In genomic region chr14:91731018-91731417, GRCh38 we compare ENCODE assay signal across 27 cellular contexts. TPM values are rescaled to one million over a fixed set of nuclear protein-coding genes. Genes with fewer than 3 reads are reported as not detected.
"Had no signal": no experiment of that assay in that cellular context is flagged by ENCODE, and none has a peak within 500 bp of the region (broad histone marks: within the 10 kb centered on the region; RNA-seq: fewer than 3 reads in every experiment).

No MANE protein-coding gene starts in this region.

- ATAC-seq: heart right ventricle; natural killer cell; right cardiac atrium; sciatic nerve; stimulated activated effector memory CD8-positive, alpha-beta T cell treated with anti-CD3 and anti-CD28 coated beads, Interleukin-12 subunit alpha, Interleukin-12 subunit beta, amount 100 ng/mL, for 72 hours had no signal

- H3K9me3 ChIP-seq: heart right ventricle, left ventricle myocardium inferior, neutrophil, prostate gland, spleen, uterus had no signal

- DNase-seq: heart right ventricle; islet precursor cell; left ventricle myocardium inferior; mesendoderm; naive B cell; natural killer cell; nephron progenitor cell; occipital lobe; posterior cingulate gyrus; retina; right cardiac atrium; small intestine; spleen; stimulated activated CD4-positive, alpha-beta T cell treated with anti-CD3 and anti-CD28 coated beads, Interleukin-4, amount 100 ng/mL, for 24 hours; stimulated activated naive CD4-positive, alpha-beta T cell; uterus had no signal

- H3K36me3 Mint-ChIP-seq: mesothelial cell of epicardium; naive B cell; natural killer cell; neural progenitor cell; stimulated activated effector memory CD8-positive, alpha-beta T cell treated with anti-CD3 and anti-CD28 coated beads, Interleukin-12 subunit alpha, Interleukin-12 subunit beta, amount 100 ng/mL, for 72 hours had no signal

- H3K4me3 ChIP-seq: heart right ventricle, hepatocyte, left ventricle myocardium inferior, lung, neural progenitor cell, prostate gland, spleen, tibial nerve, uterus had no signal

- H3K9me3 Mint-ChIP-seq: naive B cell; natural killer cell; neural progenitor cell; stimulated activated effector memory CD8-positive, alpha-beta T cell treated with anti-CD3 and anti-CD28 coated beads, Interleukin-12 subunit alpha, Interleukin-12 subunit beta, amount 100 ng/mL, for 72 hours; stimulated activated naive CD8-positive, alpha-beta T cell treated with anti-CD3 and anti-CD28 coated beads, Interleukin-15, Interleukin-2, amounts not matched to agents 100 ng/mL and 50 ng/mL, for 24 hours had no signal

- FAIRE-seq: small intestine had no signal

- H3K36me3 ChIP-seq: heart right ventricle, left ventricle myocardium inferior, neural progenitor cell, neutrophil, prostate gland, spleen, tibial nerve, uterus had no signal

- H3K27ac Mint-ChIP-seq: mesothelial cell of epicardium; naive B cell; natural killer cell; nephron progenitor cell; neural progenitor cell; stimulated activated effector memory CD8-positive, alpha-beta T cell treated with anti-CD3 and anti-CD28 coated beads, Interleukin-12 subunit alpha, Interleukin-12 subunit beta, amount 100 ng/mL, for 72 hours; stimulated activated naive CD8-positive, alpha-beta T cell treated with anti-CD3 and anti-CD28 coated beads, Interleukin-15, Interleukin-2, amounts not matched to agents 100 ng/mL and 50 ng/mL, for 24 hours had no signal

- H3K27ac ChIP-seq: heart right ventricle, hepatocyte, left ventricle myocardium inferior, neural progenitor cell, neutrophil, prostate gland, spleen, tibial nerve had no signal

- H3K27me3 ChIP-seq: hepatocyte, neural progenitor cell, neutrophil, spleen, tibial nerve, uterus had no signal

- H3K4me1 Mint-ChIP-seq: naive B cell; natural killer cell; stimulated activated effector memory CD8-positive, alpha-beta T cell treated with anti-CD3 and anti-CD28 coated beads, Interleukin-12 subunit alpha, Interleukin-12 subunit beta, amount 100 ng/mL, for 72 hours had no signal

- H3K4me1 ChIP-seq: heart right ventricle, left ventricle myocardium inferior, neural progenitor cell, prostate gland, spleen, tibial nerve had no signal

- H3K4me3 Mint-ChIP-seq: mesothelial cell of epicardium; naive B cell; natural killer cell; nephron progenitor cell; neural progenitor cell; stimulated activated effector memory CD8-positive, alpha-beta T cell treated with anti-CD3 and anti-CD28 coated beads, Interleukin-12 subunit alpha, Interleukin-12 subunit beta, amount 100 ng/mL, for 72 hours; stimulated activated naive CD8-positive, alpha-beta T cell treated with anti-CD3 and anti-CD28 coated beads, Interleukin-15, Interleukin-2, amounts not matched to agents 100 ng/mL and 50 ng/mL, for 24 hours had no signal

RNA-seq across cellular contexts. Expression of gene CATSPERB, which starts 0.9 kb away (rescaled TPM):
- total RNA-seq: osteocyte had no signal
